1 cellular context compared by ENCODE assay signal in the genomic region with DNA sequence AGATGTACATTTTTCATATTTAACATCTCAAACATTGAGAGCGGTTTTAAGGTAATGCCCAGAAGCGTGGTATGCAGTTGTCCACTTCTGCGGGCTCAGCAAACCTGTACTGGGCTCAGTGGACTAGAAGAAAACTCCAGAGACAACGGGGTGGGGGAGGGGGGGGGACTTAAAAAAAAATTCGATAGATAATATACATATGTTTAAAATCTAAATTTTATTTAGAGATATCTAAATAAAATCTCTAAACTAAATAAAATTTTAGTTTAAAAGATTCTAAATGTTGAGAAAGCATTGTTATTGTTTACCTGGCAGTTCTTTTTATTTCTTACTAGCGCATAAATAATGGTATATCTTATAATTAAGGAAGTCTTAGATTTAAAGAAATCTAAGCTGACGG.
TF ChIP-seq lines count a peak whose summit lies in the region.

No MANE protein-coding gene starts in this region.

TF ChIP-seq in GM23338, 12 proteins besides CTCF, POLR2A, EP300 and RAD21 (continued from another document):
- TF ChIP-seq, protein P1, sequence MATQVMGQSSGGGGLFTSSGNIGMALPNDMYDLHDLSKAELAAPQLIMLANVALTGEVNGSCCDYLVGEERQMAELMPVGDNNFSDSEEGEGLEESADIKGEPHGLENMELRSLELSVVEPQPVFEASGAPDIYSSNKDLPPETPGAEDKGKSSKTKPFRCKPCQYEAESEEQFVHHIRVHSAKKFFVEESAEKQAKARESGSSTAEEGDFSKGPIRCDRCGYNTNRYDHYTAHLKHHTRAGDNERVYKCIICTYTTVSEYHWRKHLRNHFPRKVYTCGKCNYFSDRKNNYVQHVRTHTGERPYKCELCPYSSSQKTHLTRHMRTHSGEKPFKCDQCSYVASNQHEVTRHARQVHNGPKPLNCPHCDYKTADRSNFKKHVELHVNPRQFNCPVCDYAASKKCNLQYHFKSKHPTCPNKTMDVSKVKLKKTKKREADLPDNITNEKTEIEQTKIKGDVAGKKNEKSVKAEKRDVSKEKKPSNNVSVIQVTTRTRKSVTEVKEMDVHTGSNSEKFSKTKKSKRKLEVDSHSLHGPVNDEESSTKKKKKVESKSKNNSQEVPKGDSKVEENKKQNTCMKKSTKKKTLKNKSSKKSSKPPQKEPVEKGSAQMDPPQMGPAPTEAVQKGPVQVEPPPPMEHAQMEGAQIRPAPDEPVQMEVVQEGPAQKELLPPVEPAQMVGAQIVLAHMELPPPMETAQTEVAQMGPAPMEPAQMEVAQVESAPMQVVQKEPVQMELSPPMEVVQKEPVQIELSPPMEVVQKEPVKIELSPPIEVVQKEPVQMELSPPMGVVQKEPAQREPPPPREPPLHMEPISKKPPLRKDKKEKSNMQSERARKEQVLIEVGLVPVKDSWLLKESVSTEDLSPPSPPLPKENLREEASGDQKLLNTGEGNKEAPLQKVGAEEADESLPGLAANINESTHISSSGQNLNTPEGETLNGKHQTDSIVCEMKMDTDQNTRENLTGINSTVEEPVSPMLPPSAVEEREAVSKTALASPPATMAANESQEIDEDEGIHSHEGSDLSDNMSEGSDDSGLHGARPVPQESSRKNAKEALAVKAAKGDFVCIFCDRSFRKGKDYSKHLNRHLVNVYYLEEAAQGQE (IDR thresholded peaks at IDR 0.05; ENCODE audit: unreplicated experiment): no peak
- TF ChIP-seq ZNF114 (CRISPR knock-in tag; IDR thresholded peaks at IDR 0.05) (no peak), ZNF331 (CRISPR knock-in tag; IDR thresholded peaks at IDR 0.05; ENCODE audit: low read depth) (no peak)
